9 cellular contexts compared by ENCODE assay signal in the genomic region with DNA sequence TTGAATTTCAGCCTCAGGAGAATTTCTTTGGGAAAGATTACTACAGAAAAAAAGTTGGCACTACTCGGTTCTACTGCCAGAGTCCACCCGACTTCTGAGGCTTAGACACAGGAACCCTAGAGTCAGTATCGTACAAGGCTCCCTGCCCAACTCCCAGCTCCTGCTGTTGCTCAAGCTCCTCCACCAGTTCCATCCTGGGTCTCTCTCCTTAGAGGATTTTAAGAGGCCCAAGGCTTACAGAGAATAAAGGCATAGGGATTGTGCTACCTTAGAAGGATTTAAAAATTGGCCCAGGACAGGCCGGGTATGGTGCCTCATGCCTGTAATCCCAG. TPM values are rescaled to one million over a fixed set of nuclear protein-coding genes. Genes with fewer than 3 reads are reported as not detected.
DNase-seq lines count a peak whose midpoint lies in the region; ATAC-seq, FAIRE-seq and TF ChIP-seq lines count a peak whose summit lies in the region.
"Had no signal": no experiment of that assay in that cellular context is flagged by ENCODE, and none has a peak within 500 bp of the region (broad histone marks: within the 10 kb centered on the region; RNA-seq: fewer than 3 reads in every experiment).

No MANE protein-coding gene starts in this region.

- no TSS peak for BruUV-seq in HepG2 (replicated peaks; lab: Mats Ljungman, UMichigan)

- intact Hi-C loops in HepG2 (cut with micrococcal nuclease; ENCODE audit: unreplicated experiment): no loop called here

- H3K27ac ChIP-seq in HepG2 (ENCODE audit: extremely low read length, insufficient read depth, low read length) (no peak overlapping the region), thymus (ENCODE audit: low read depth) (peak overlapping the region; percentile 33)

- H3K9me3 Mint-ChIP-seq in activated CD4-positive, alpha-beta T cell treated with anti-CD3 and anti-CD28 coated beads, Interleukin-2, amount 10 ng/mL, durations not matched to agents 7 days and 5 days: peaks cover 3% of the 10 kb centered on the region
- H3K9me3 Mint-ChIP-seq in activated CD8-positive, alpha-beta T cell treated with anti-CD3 and anti-CD28 coated beads, Interleukin-2, amount 10 ng/mL, durations not matched to agents 7 days and 5 days (ENCODE audit: insufficient read depth): no peaks in the 10 kb centered on the region

- WGBS in HepG2 (ENCODE audit: low lambda C conversion rate): 63% methylated on average over 3 of the region's 4 CpGs
- WGBS in thymus: 87% methylated on average over 4 of the region's 4 CpGs

- H3K4me3 ChIP-seq in HepG2 (replicated peaks in 1 of 3; ENCODE audit: insufficient read depth in 1 of 3, low read depth in 2 of 3, low read length in 3 of 3) (no peak overlapping the region), thymus (ENCODE audit: low read length) (no peak overlapping the region)

- no peak overlapping the region for H3K9ac ChIP-seq in HepG2 (ENCODE audit: insufficient read depth, low read depth, low read length)

- FAIRE-seq in HepG2 (lab: Jason Lieb, UNC): no peak

- H3K4me2 ChIP-seq in HepG2 (ENCODE audit: low read depth, low read length): no peak overlapping the region

- H3K4me1 Mint-ChIP-seq in activated CD4-positive, alpha-beta T cell treated with anti-CD3 and anti-CD28 coated beads, Interleukin-2, amount 10 ng/mL, durations not matched to agents 7 days and 5 days: peaks cover 24% of the 10 kb centered on the region
- H3K4me1 Mint-ChIP-seq in activated CD8-positive, alpha-beta T cell treated with anti-CD3 and anti-CD28 coated beads, Interleukin-2, amount 10 ng/mL, durations not matched to agents 7 days and 5 days (ENCODE audit: low read depth): peaks cover 25% of the 10 kb centered on the region

- H3K36me3 Mint-ChIP-seq in activated CD4-positive, alpha-beta T cell treated with anti-CD3 and anti-CD28 coated beads, Interleukin-2, amount 10 ng/mL, durations not matched to agents 7 days and 5 days (ENCODE audit: low read depth): peaks cover 3% of the 10 kb centered on the region
- peaks cover 8% of the 10 kb centered on the region for H3K36me3 Mint-ChIP-seq in activated CD8-positive, alpha-beta T cell treated with anti-CD3 and anti-CD28 coated beads, Interleukin-2, amount 10 ng/mL, durations not matched to agents 7 days and 5 days (ENCODE audit: low read depth)

- no peak for TF ChIP-seq EP300 in HepG2 (IDR thresholded peaks at IDR 0.05; ENCODE audit: low read depth in 2 of 2, low read length in 2 of 2)
- no peak for TF ChIP-seq EP300 in HepG2 (CRISPR knock-in tag; IDR thresholded peaks at IDR 0.05; ENCODE audit: borderline replicate concordance)

- H3K9me3 ChIP-seq in HepG2 (ENCODE audit: low read length) (no peaks in the 10 kb centered on the region), thymus (ENCODE audit: control insufficient read depth) (no peaks in the 10 kb centered on the region)

- H3K27me3 ChIP-seq in HepG2 (ENCODE audit: control insufficient read depth in 1 of 2, insufficient read depth in 2 of 2, low read length in 2 of 2) (no peaks in the 10 kb centered on the region), thymus (ENCODE audit: control insufficient read depth, insufficient read depth) (no peaks in the 10 kb centered on the region)

- no peaks in the 10 kb centered on the region for H3K79me2 ChIP-seq in HepG2 (ENCODE audit: insufficient read depth, low read length)

- no peaks in the 10 kb centered on the region for H4K20me1 ChIP-seq in HepG2 (ENCODE audit: insufficient read depth, low read length)

- POLR2A ChIA-PET in activated CD4-positive, alpha-beta T cell treated with anti-CD3 and anti-CD28 coated beads, Interleukin-2, amount 10 ng/mL, durations not matched to agents 7 days and 5 days (lab: Charles Lee): no interaction called here
- POLR2A ChIA-PET in activated CD8-positive, alpha-beta T cell treated with anti-CD3 and anti-CD28 coated beads, Interleukin-2, amount 10 ng/mL, durations not matched to agents 7 days and 5 days (lab: Charles Lee): interaction anchor here (0.9 to 2.4 kb wide), 4 partner anchors 17 to 478 kb away, joined by 4 to 18 read pairs (median 10); a partner anchor contains a TSS
- POLR2A ChIA-PET in HepG2 (lab: Yijun Ruan, JAX): no interaction called here

- no peak overlapping the region for H2AFZ ChIP-seq in HepG2 (ENCODE audit: low read length)

- H3K4me1 ChIP-seq in HepG2 (ENCODE audit: insufficient read depth, low read length) (peaks cover 6% of the 10 kb centered on the region; the same call in 1 of the 2 replicates), thymus (ENCODE audit: control insufficient read depth, insufficient read depth, low read length) (peaks cover 10% of the 10 kb centered on the region)

- TF ChIP-seq POLR2A in HepG2 (IDR thresholded peaks at IDR 0.05; ENCODE audit: insufficient read depth in 1 of 2, low read depth in 2 of 2, low read length in 2 of 2): no peak

- no peak for TF ChIP-seq RAD21 in HepG2 (CRISPR knock-in tag; IDR thresholded peaks at IDR 0.05)

- H3K27ac Mint-ChIP-seq in activated CD4-positive, alpha-beta T cell treated with anti-CD3 and anti-CD28 coated beads, Interleukin-2, amount 10 ng/mL, durations not matched to agents 7 days and 5 days: peak overlapping the region; percentile 93
- H3K27ac Mint-ChIP-seq in activated CD8-positive, alpha-beta T cell treated with anti-CD3 and anti-CD28 coated beads, Interleukin-2, amount 10 ng/mL, durations not matched to agents 7 days and 5 days: peak overlapping the region; percentile 85

- H3K27me3 Mint-ChIP-seq in activated CD4-positive, alpha-beta T cell treated with anti-CD3 and anti-CD28 coated beads, Interleukin-2, amount 10 ng/mL, durations not matched to agents 7 days and 5 days: no peaks in the 10 kb centered on the region
- no peaks in the 10 kb centered on the region for H3K27me3 Mint-ChIP-seq in activated CD8-positive, alpha-beta T cell treated with anti-CD3 and anti-CD28 coated beads, Interleukin-2, amount 10 ng/mL, durations not matched to agents 7 days and 5 days (ENCODE audit: low read depth)

- DNase-seq in activated CD4-positive, alpha-beta T cell treated with anti-CD3 and anti-CD28 coated beads, Interleukin-2, amount 10 ng/mL, durations not matched to agents 7 days and 5 days: no peak
- no peak for DNase-seq in activated CD4-positive, alpha-beta T cell treated with anti-CD3 and anti-CD28 coated beads for 1 hour
- DNase-seq in activated CD8-positive, alpha-beta T cell treated with anti-CD3 and anti-CD28 coated beads, Interleukin-2, amount 10 ng/mL, durations not matched to agents 7 days and 5 days: no peak
- DNase-seq in HepG2 (ENCODE audit: low spot score) (no peak), GDM1 (lab: John Stamatoyannopoulos, UW) (no peak), DMS153 (lab: John Stamatoyannopoulos, UW) (no peak)
- DNase-seq: NCI-H524 had no signal

- in situ Hi-C loops in HepG2 (cut with HindIII; ENCODE audit: extremely low pct_ligation_motif_present, low pct_unique_long_range_greater_than_20kb): no loop called here

- CTCF ChIA-PET in activated CD4-positive, alpha-beta T cell treated with anti-CD3 and anti-CD28 coated beads, Interleukin-2, amount 10 ng/mL, durations not matched to agents 7 days and 5 days (lab: Charles Lee): interaction anchor here (0.7 to 2.3 kb wide), 5 partner anchors 9 to 33 kb away, joined by 3 to 9 read pairs (median 5); no protein-coding TSS in a partner anchor
- CTCF ChIA-PET in activated CD8-positive, alpha-beta T cell treated with anti-CD3 and anti-CD28 coated beads, Interleukin-2, amount 10 ng/mL, durations not matched to agents 7 days and 5 days (lab: Charles Lee): interaction anchor here (0.8 to 2.2 kb wide), 8 partner anchors 9 to 445 kb away, joined by 3 to 10 read pairs (median 4); a partner anchor contains a TSS
- CTCF ChIA-PET in HepG2 (lab: Yijun Ruan, JAX; ENCODE audit: low intra/inter-chr PET ratio, low total read pairs): no interaction called here

- H3K4me3 Mint-ChIP-seq in activated CD4-positive, alpha-beta T cell treated with anti-CD3 and anti-CD28 coated beads, Interleukin-2, amount 10 ng/mL, durations not matched to agents 7 days and 5 days: peak overlapping the region; percentile 9
- H3K4me3 Mint-ChIP-seq in activated CD8-positive, alpha-beta T cell treated with anti-CD3 and anti-CD28 coated beads, Interleukin-2, amount 10 ng/mL, durations not matched to agents 7 days and 5 days: no peak overlapping the region

- H3K36me3 ChIP-seq in HepG2 (replicated peaks in 1 of 2; ENCODE audit: control insufficient read depth in 1 of 2, insufficient read depth in 2 of 2, low read length in 2 of 2) (no peaks in the 10 kb centered on the region), thymus (ENCODE audit: control insufficient read depth, insufficient read depth) (no peaks in the 10 kb centered on the region)

- ATAC-seq in activated CD8-positive, alpha-beta T cell treated with anti-CD3 and anti-CD28 coated beads, Interleukin-2, amount 10 ng/mL, durations not matched to agents 7 days and 5 days: peak; percentile 9
- ATAC-seq in HepG2: peak; percentile 28; the same call in 2 of the 3 replicates
- no peak for ATAC-seq in HG03045 (IDR thresholded peaks at IDR 0.05; ENCODE audit: unreplicated experiment)

- TF ChIP-seq CTCF in HepG2 (CRISPR knock-in tag; IDR thresholded peaks at IDR 0.05): no peak

RNA-seq across cellular contexts. Expression of a gene that starts 29.0 kb away (rescaled TPM):
- 10 to 100 TPM; 48.2 to 50.6 TPM for total RNA-seq in activated CD4-positive, alpha-beta T cell treated with anti-CD3 and anti-CD28 coated beads, Interleukin-2, amount 10 ng/mL, durations not matched to agents 7 days and 5 days
- total RNA-seq in activated CD8-positive, alpha-beta T cell treated with anti-CD3 and anti-CD28 coated beads, Interleukin-2, amount 10 ng/mL, durations not matched to agents 7 days and 5 days: 10 to 100 TPM; 24.3 to 26.7 TPM
- total RNA-seq in HepG2 (2016; rRNA removed; fragmentation: Illumina TruSeq; extraction: Trizol): not detected in 2 replicates
- total RNA-seq in HepG2 (2016; cell fraction: cytosol; rRNA removed; fragmentation: Illumina TruSeq; extraction: Trizol; ENCODE audit: low read depth): not detected in 2 replicates
- not detected in 2 replicates for total RNA-seq in HepG2 (2016; cell fraction: insoluble cytoplasmic fraction; rRNA removed; fragmentation: Illumina TruSeq; extraction: Trizol)
- 0.19 TPM in 1 of 2 replicates, not detected in the other for total RNA-seq in HepG2 (2016; cell fraction: membrane; rRNA removed; fragmentation: Illumina TruSeq; extraction: Trizol)
- total RNA-seq in HepG2 (2016; cell fraction: nucleus; rRNA removed; fragmentation: Illumina TruSeq; extraction: Trizol): not detected in 2 replicates
- polyA plus RNA-seq in HepG2 (2011; rRNA removed) (0.01 and 0.16 TPM in 2 replicates), thymus (61.1 TPM)
- 0.05 and 0.09 TPM in 2 replicates for polyA plus RNA-seq in HepG2 (2011; cell fraction: cytosol; rRNA removed)
- polyA plus RNA-seq in HepG2 (2011; cell fraction: nucleus; rRNA removed): 0.59 and 0.85 TPM in 2 replicates
- polyA plus RNA-seq in HepG2 (2012): not detected in 2 replicates
- not detected in 2 replicates for polyA plus RNA-seq in HepG2 (2016; cell fraction: cytosol; fragmentation: Illumina TruSeq; extraction: Trizol; ENCODE audit: low read depth)
- polyA plus RNA-seq in HepG2 (2016; cell fraction: insoluble cytoplasmic fraction; fragmentation: Illumina TruSeq; extraction: Trizol; ENCODE audit: low read depth): not detected in 2 replicates
- polyA plus RNA-seq in HepG2 (2016; cell fraction: membrane; fragmentation: Illumina TruSeq; extraction: Trizol; ENCODE audit: low read depth): not detected in 2 replicates
- not detected in 2 replicates for polyA plus RNA-seq in HepG2 (2016; cell fraction: nucleus; fragmentation: Illumina TruSeq; extraction: Trizol; ENCODE audit: insufficient read depth, low read depth)
- polyA minus RNA-seq in HepG2 (2011; rRNA and poly(A)+ RNA removed; ENCODE audit: low replicate concordance): 7.6 TPM in 1 of 2 replicates, not detected in the other
- not detected in 2 replicates for polyA minus RNA-seq in HepG2 (2011; cell fraction: cytosol; rRNA and poly(A)+ RNA removed)
- polyA minus RNA-seq in HepG2 (2011; cell fraction: nucleus; rRNA and poly(A)+ RNA removed): 0.52 and 0.99 TPM in 2 replicates

Comparison
In these comparisons a context has a peak if more than half of its experiments do, and no peak if none do; other contexts are left out.
1. RNA of a gene that starts 29.0 kb away (total RNA-seq): 48.2 to 50.6 TPM in activated CD4-positive, alpha-beta T cell treated with anti-CD3 and anti-CD28 coated beads, Interleukin-2, amount 10 ng/mL, durations not matched to agents 7 days and 5 days and 24.3 to 26.7 TPM in activated CD8-positive, alpha-beta T cell treated with anti-CD3 and anti-CD28 coated beads, Interleukin-2, amount 10 ng/mL, durations not matched to agents 7 days and 5 days; 0.19 TPM in HepG2; every median in the first group is over 10 times any median in the second.